Comparison of ENCODE assay signal across 8 cellular contexts in the genomic region with DNA sequence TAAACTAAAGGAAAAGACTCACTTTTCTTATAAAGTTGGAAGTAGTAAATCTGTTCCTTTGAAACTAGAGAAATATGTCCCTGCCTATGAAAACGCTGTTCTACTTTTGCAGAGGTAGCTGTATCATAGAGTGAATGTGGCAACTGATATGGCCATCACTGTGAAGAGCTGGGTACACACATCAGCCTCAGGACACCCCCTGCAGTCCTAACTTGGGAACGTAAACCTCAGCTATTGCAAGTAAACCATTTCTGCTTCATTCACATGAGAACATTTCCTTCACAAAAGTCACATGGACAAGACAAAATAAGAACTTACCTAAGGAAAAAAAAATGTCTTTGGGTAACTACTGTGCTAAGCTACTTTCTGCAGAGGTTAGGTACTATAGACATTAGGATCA.
A peak's percentile ranks its signal among the peaks of the same experiment; 100 is the strongest.
DNase-seq lines count a peak whose midpoint lies in the region; ATAC-seq, FAIRE-seq and TF ChIP-seq lines count a peak whose summit lies in the region.

No MANE protein-coding gene starts in this region.

- ATAC-seq in GM18909 (IDR thresholded peaks at IDR 0.05; ENCODE audit: poor library complexity, unreplicated experiment), result peak; percentile 76
- ATAC-seq in activated CD4-positive, CD25-positive, alpha-beta regulatory T cell treated with anti-CD3 and anti-CD28 coated beads, Interleukin-2, amount 50 U/mL, for 24 hours, result no peak

- no peak overlapping the region for H3K27ac ChIP-seq in tibial artery

- TF ChIP-seq POLR2A in H54 (IDR thresholded peaks at IDR 0.05; ENCODE audit: low read depth, low read length), result no peak

- H3K9me3 ChIP-seq in tibial artery, result no peaks in the 10 kb centered on the region

- intact Hi-C loops in tibial artery (cut with DNase I; ENCODE audit: low total_unique reads), result loop anchor here (10.0 kb wide), 1 partner anchor 348 kb away; no protein-coding TSS in a partner anchor

- H3K4me3 ChIP-seq in AG10803 (ENCODE audit: low read length), result no peak overlapping the region
- no peak overlapping the region for H3K4me3 ChIP-seq in tibial artery
- no peak overlapping the region for H3K4me3 ChIP-seq in foreskin fibroblast (ENCODE audit: low read depth in 1 of 2, low read length in 2 of 2)

- DNase-seq in AG10803 (ENCODE audit: low read depth) (no peak), RKO (ENCODE audit: low spot score) (peak; percentile 24), fibroblast of peridontal ligament (ENCODE audit: extremely low read depth) (peak; percentile 9), tibial artery (peak in 1 of 2 donors; percentile 30), foreskin fibroblast (no peak), H54 (ENCODE audit: insufficient read length, low spot score) (no peak)

- H3K4me1 ChIP-seq in tibial artery, result no peaks in the 10 kb centered on the region

- FAIRE-seq in H54 (lab: Jason Lieb, UNC), result no peak

- TF ChIP-seq CTCF in AG10803 (conservative IDR thresholded peaks at IDR 0.05; ENCODE audit: low read length) (peak; percentile 28), tibial artery (IDR thresholded peaks at IDR 0.05) (peak; percentile 49 to 69), foreskin fibroblast (IDR thresholded peaks at IDR 0.05; ENCODE audit: low read depth, low read length) (no peak)

- H3K36me3 ChIP-seq in tibial artery, result no peaks in the 10 kb centered on the region

- H3K27me3 ChIP-seq in tibial artery, result no peaks in the 10 kb centered on the region

Comparison
In these comparisons a context has a peak if more than half of its experiments do, and no peak if none do; other contexts are left out.
1. DNase-seq: peak in RKO (single experiment) and fibroblast of peridontal ligament (single experiment); none in AG10803 (single experiment), foreskin fibroblast (0 of 2) and H54 (single experiment).